1 cellular context compared by ENCODE assay signal in the genomic region with DNA sequence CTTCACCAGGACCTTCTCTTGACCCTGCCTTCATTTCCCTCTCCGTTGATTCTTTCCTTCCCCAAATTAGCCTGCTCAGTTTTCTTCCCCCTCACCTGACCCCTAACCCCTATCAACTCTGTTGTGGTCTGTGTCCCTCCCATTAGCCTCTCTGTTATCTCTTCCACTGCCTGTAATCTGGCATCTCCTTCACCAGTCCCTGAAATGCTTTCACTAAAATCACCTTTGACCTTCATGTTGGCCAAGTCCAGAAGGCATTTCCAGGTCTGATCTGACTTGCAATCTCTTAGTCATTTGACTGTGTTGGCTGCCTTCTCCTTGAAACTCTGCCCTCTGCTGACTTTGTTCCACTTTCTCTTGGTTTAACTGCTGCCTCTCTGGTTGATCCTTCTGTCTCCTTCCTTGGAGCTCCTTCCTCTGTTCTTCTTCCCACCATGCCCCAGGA.
TF ChIP-seq lines count a peak whose summit lies in the region.

No MANE protein-coding gene starts in this region.

TF ChIP-seq in SK-N-SH, 30 proteins besides CTCF, POLR2A, EP300 and RAD21 (continued from another document):
- no peak for TF ChIP-seq REST (IDR thresholded peaks at IDR 0.05; ENCODE audit: low read depth, low read length)
- TF ChIP-seq MEF2A (IDR thresholded peaks at IDR 0.05; ENCODE audit: borderline replicate concordance, low read depth): no peak
